Comparison of ENCODE assay signal across 9 cellular contexts in the genomic region with DNA sequence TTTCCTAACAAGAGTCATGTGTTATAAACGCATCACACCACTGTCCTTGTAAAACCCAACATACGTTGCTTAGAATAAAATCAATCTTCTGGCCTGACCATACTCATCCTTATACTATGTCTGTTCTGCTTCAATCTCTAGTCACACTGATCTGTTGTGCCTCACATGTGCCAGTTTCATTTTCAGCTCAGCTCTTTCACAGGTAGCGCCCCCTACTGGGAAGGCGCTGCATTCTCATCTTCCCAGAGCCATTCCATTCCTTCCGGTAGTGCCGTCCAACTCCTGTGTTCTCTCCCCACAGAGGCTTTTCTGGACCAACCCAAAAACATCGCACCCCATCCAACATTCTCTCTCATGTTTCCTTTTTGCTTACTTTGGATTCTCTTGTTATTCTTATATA. TPM values are rescaled to one million over a fixed set of nuclear protein-coding genes. Genes with fewer than 3 reads are reported as not detected.
DNase-seq lines count a peak whose midpoint lies in the region; ATAC-seq and TF ChIP-seq lines count a peak whose summit lies in the region.
"Had no signal": no experiment of that assay in that cellular context is flagged by ENCODE, and none has a peak within 500 bp of the region (broad histone marks: within the 10 kb centered on the region; RNA-seq: fewer than 3 reads in every experiment).

No MANE protein-coding gene starts in this region.

- peaks cover 5 to 9% (median 7%) of the 10 kb centered on the region in 4 donors for H3K4me1 Mint-ChIP-seq in naive thymus-derived CD8-positive, alpha-beta T cell
- H3K4me1 Mint-ChIP-seq: brain had no signal

- H3K27ac ChIP-seq in body of pancreas (no peak overlapping the region), upper lobe of left lung (no peak overlapping the region), thyroid gland (no peak overlapping the region)

- no peaks in the 10 kb centered on the region for H3K36me3 Mint-ChIP-seq in naive thymus-derived CD8-positive, alpha-beta T cell
- H3K36me3 Mint-ChIP-seq: brain had no signal

- H3K9me3 ChIP-seq in body of pancreas = no peaks in the 10 kb centered on the region
- no peaks in the 10 kb centered on the region for H3K9me3 ChIP-seq in upper lobe of left lung
- H3K9me3 ChIP-seq in thyroid gland = no peaks in the 10 kb centered on the region

- no peaks in the 10 kb centered on the region for H3K27me3 ChIP-seq in body of pancreas
- H3K27me3 ChIP-seq in upper lobe of left lung = no peaks in the 10 kb centered on the region
- H3K27me3 ChIP-seq in thyroid gland = no peaks in the 10 kb centered on the region

- no peak overlapping the region for H3K4me3 ChIP-seq in body of pancreas
- H3K4me3 ChIP-seq in upper lobe of left lung = no peak overlapping the region
- H3K4me3 ChIP-seq in thyroid gland (replicated peaks in 1 of 3) = no peak overlapping the region

- ATAC-seq in HG02970 (IDR thresholded peaks at IDR 0.05; ENCODE audit: low FRiP score, unreplicated experiment) (peak; percentile 79), body of pancreas (peak; percentile 18), upper lobe of left lung (ENCODE audit: low FRiP score in 2 of 2) (peak in 1 of 2 donors; percentile 67)
- ATAC-seq in naive thymus-derived CD8-positive, alpha-beta T cell = peak; percentile 61 to 75

- 75 to 76% methylated on average over 7 of the region's 7 CpGs for WGBS in body of pancreas, 2 donors
- WGBS in upper lobe of left lung, 2 donors = 82 to 87% methylated on average over 7 of the region's 7 CpGs
- WGBS in thyroid gland, 2 donors = 73 to 79% methylated on average over 7 of the region's 7 CpGs

- intact Hi-C loops in body of pancreas (cut with DNase I) = no loop called here
- intact Hi-C loops in thyroid gland (cut with DNase I) = no loop called here

- H3K4me1 ChIP-seq in body of pancreas (no peaks in the 10 kb centered on the region), upper lobe of left lung (peaks cover 0 to 7% (median 0%) of the 10 kb centered on the region in 4 donors), thyroid gland (no peaks in the 10 kb centered on the region)

- TF ChIP-seq EP300 in upper lobe of left lung (IDR thresholded peaks at IDR 0.05) = no peak

- no peaks in the 10 kb centered on the region for H3K9me3 Mint-ChIP-seq in naive thymus-derived CD8-positive, alpha-beta T cell

- no peaks in the 10 kb centered on the region for H3K27me3 Mint-ChIP-seq in naive thymus-derived CD8-positive, alpha-beta T cell

- H3K36me3 ChIP-seq in body of pancreas (replicated peaks in 1 of 2; ENCODE audit: insufficient read depth in 1 of 2, low read depth in 2 of 2) (no peaks in the 10 kb centered on the region), upper lobe of left lung (no peaks in the 10 kb centered on the region), thyroid gland (no peaks in the 10 kb centered on the region)

- DNase-seq in DMS 273 (lab: John Stamatoyannopoulos, UW; ENCODE audit: unreplicated experiment) (peak; percentile 18), DMS 273 treated with DMSO at 0.1 percent for 48 hours (lab: John Stamatoyannopoulos, UW) (no peak), T-helper 9 cell (peak; percentile 46), body of pancreas (peak in 2 of 4 donors; percentile 9 to 26), upper lobe of left lung (peak in 1 of 2 donors; percentile 42), thyroid gland (no peak)
- peak; percentile 2 to 63 (median 42) for DNase-seq in naive thymus-derived CD8-positive, alpha-beta T cell

- TF ChIP-seq POLR2A in body of pancreas (IDR thresholded peaks at IDR 0.05) = no peak
- no peak for TF ChIP-seq POLR2A in upper lobe of left lung (IDR thresholded peaks at IDR 0.05)
- TF ChIP-seq POLR2A in thyroid gland (IDR thresholded peaks at IDR 0.05) = no peak

- TF ChIP-seq CTCF in body of pancreas (IDR thresholded peaks at IDR 0.05) (peak in 6 of 7 experiments; percentile 17 to 54 (median 32)), upper lobe of left lung (IDR thresholded peaks at IDR 0.05) (peak; percentile 44 to 63 (median 52)), thyroid gland (IDR thresholded peaks at IDR 0.05) (peak in 2 of 6 experiments; percentile 7 to 31)

- no peak overlapping the region for H3K4me3 Mint-ChIP-seq in naive thymus-derived CD8-positive, alpha-beta T cell
- H3K4me3 Mint-ChIP-seq: brain had no signal

- POLR2A ChIA-PET in naive thymus-derived CD8-positive, alpha-beta T cell (lab: Charles Lee) = no interaction called here

- peak overlapping the region in 1 of 10 donors; percentile 64 for H3K27ac Mint-ChIP-seq in naive thymus-derived CD8-positive, alpha-beta T cell
- H3K27ac Mint-ChIP-seq: brain had no signal

RNA-seq across cellular contexts. Expression of a gene that starts 22.2 kb away (rescaled TPM):
- total RNA-seq in body of pancreas = not detected
- total RNA-seq in naive thymus-derived CD8-positive, alpha-beta T cell = not detected
- not detected for polyA plus RNA-seq in naive thymus-derived CD8-positive, alpha-beta T cell
- 1 to 10 TPM in 4 of 6 donors, not detected in 2; 1.0 to 4.1 (median 3.2) TPM for total RNA-seq in upper lobe of left lung
- not detected for total RNA-seq in thyroid gland

RNA-seq across cellular contexts. Expression of a gene that starts 32.4 kb away (rescaled TPM):
- total RNA-seq in body of pancreas (10 to 100 TPM; 39.9 to 61.0 TPM), upper lobe of left lung (100 to 1,000 TPM in 4 of 6 donors, 10 to 100 TPM in 2; 86.7 to 157 (median 104) TPM), thyroid gland (10 to 100 TPM; 26.0 to 62.3 (median 36.4) TPM)
- 10 to 100 TPM; 77.2 to 81.9 TPM for total RNA-seq in naive thymus-derived CD8-positive, alpha-beta T cell
- polyA plus RNA-seq in naive thymus-derived CD8-positive, alpha-beta T cell = 10 to 100 TPM; 71.9 to 84.0 (median 76.5) TPM

RNA-seq across cellular contexts. Expression of a gene that starts 34.1 kb away (rescaled TPM):
- total RNA-seq in body of pancreas (1 to 10 TPM; 1.3 to 5.4 TPM), upper lobe of left lung (100 to 1,000 TPM in 1 of 6 donors, 10 to 100 TPM in 5; 25.1 to 122 (median 41.7) TPM), thyroid gland (10 to 100 TPM in 2 of 4 donors, 1 to 10 TPM in 2; 2.7 to 18.9 (median 9.2) TPM)
- total RNA-seq in naive thymus-derived CD8-positive, alpha-beta T cell = 10 to 100 TPM; 42.8 to 47.3 TPM
- 10 to 100 TPM; 63.9 to 96.1 (median 65.3) TPM for polyA plus RNA-seq in naive thymus-derived CD8-positive, alpha-beta T cell

RNA-seq across cellular contexts. Expression of a gene that starts 44.3 kb away (rescaled TPM):
- total RNA-seq in body of pancreas (1 to 10 TPM; 4.0 to 6.0 TPM), upper lobe of left lung (10 to 100 TPM in 5 of 6 donors, 1 to 10 TPM in 1; 5.2 to 79.3 (median 17.3) TPM), thyroid gland (1 to 10 TPM in 3 of 4 donors, not detected in 1; 2.0 to 4.3 (median 2.8) TPM)
- 10 to 100 TPM; 41.5 to 44.7 TPM for total RNA-seq in naive thymus-derived CD8-positive, alpha-beta T cell
- polyA plus RNA-seq in naive thymus-derived CD8-positive, alpha-beta T cell = 100 to 1,000 TPM; 149 to 173 (median 166) TPM

Comparison
In these comparisons a context has a peak if more than half of its experiments do, and no peak if none do; other contexts are left out.
1. DNase-seq: peak in DMS 273 (single experiment), T-helper 9 cell (single experiment) and naive thymus-derived CD8-positive, alpha-beta T cell (10 of 10); none in DMS 273 treated with DMSO at 0.1 percent for 48 hours (single experiment) and thyroid gland (0 of 2).